Comparison of ENCODE assay signal across 22 cellular contexts in genomic region chr10:115026041-115026779, GRCh38.
DNase-seq lines count a peak whose midpoint lies in the region; ATAC-seq, FAIRE-seq and TF ChIP-seq lines count a peak whose summit lies in the region.
"Had no signal": no experiment of that assay in that cellular context is flagged by ENCODE, and none has a peak within 500 bp of the region (broad histone marks: within the 10 kb centered on the region; RNA-seq: fewer than 3 reads in every experiment).

No MANE protein-coding gene starts in this region.

- TF ChIP-seq CTCF in SK-N-SH (IDR thresholded peaks at IDR 0.05) (no peak), esophagus muscularis mucosa (IDR thresholded peaks at IDR 0.05) (no peak)

- peak; percentile 13 for DNase-seq in SK-N-SH
- DNase-seq in SK-N-DZ (ENCODE audit: low spot score), result peak; percentile 43
- peak; percentile 82 for DNase-seq in esophagus muscularis mucosa (ENCODE audit: extremely low spot score)
- DNase-seq in H54 (ENCODE audit: insufficient read length, low spot score), result no peak
- DNase-seq: activated CD8-positive, alpha-beta T cell treated with anti-CD3 and anti-CD28 coated beads for 36 hours; activated naive CD8-positive, alpha-beta T cell treated with anti-CD3 and anti-CD28 coated beads for 36 hours; activated T-cell treated with anti-CD3 and anti-CD28 coated beads, Interleukin-2, amount 50 U/mL, for 4 hours; CD4-positive, CD25-positive, alpha-beta regulatory T cell; effector memory CD4-positive, alpha-beta T cell; left colon; NK-92 treated with Interleukin-12 subunit alpha and Interleukin-12 subunit beta, amount 100 ng/mL, for 24 hours; RPMI8226; stimulated activated CD4-positive, alpha-beta T cell treated with anti-CD3 and anti-CD28 coated beads, Interleukin-2, amount 100 ng/mL, for 48 hours; T-helper 1 cell had no signal

- no peak overlapping the region for H3K4me2 ChIP-seq in SK-N-SH
- H3K4me2 ChIP-seq: A549 had no signal

- H3K9ac ChIP-seq in SK-N-SH, result no peak overlapping the region

- peaks cover 0 to 21% of the 10 kb centered on the region in 2 experiments; a peak in 2 of 4 replicates for H3K4me1 ChIP-seq in SK-N-SH (ENCODE audit: control insufficient read depth in 1 of 2, insufficient read depth in 2 of 2, low read depth in 1 of 2, low read length in 1 of 2)
- peaks cover 0 to 5% (median 0%) of the 10 kb centered on the region in 4 donors for H3K4me1 ChIP-seq in esophagus muscularis mucosa
- H3K4me1 ChIP-seq: A549, vagina had no signal

- TF ChIP-seq RAD21 in SK-N-SH (IDR thresholded peaks at IDR 0.05; ENCODE audit: low read length), result peak; percentile 31; the same call in 1 of the 2 replicates

- H3K27ac ChIP-seq in SK-N-SH (ENCODE audit: low read depth in 2 of 2, low read length in 1 of 2) (peak overlapping the region in 1 of 2 experiments; percentile 39; a peak in 1 of 4 replicates), esophagus muscularis mucosa (replicated peaks in 1 of 4) (no peak overlapping the region), temporal lobe (ENCODE audit: low read depth, low read length) (peak overlapping the region; percentile 17)
- H3K27ac ChIP-seq: A549, cardiac muscle cell, neutrophil, vagina had no signal

- H3K9me3 ChIP-seq in SK-N-SH, result no peaks in the 10 kb centered on the region
- H3K9me3 ChIP-seq in esophagus muscularis mucosa, result no peaks in the 10 kb centered on the region
- H3K9me3 ChIP-seq: A549, neutrophil, vagina had no signal

- TF ChIP-seq EP300 in SK-N-SH (IDR thresholded peaks at IDR 0.05; ENCODE audit: borderline replicate concordance in 1 of 2, low read depth in 1 of 2, low read length in 1 of 2) (no peak), esophagus muscularis mucosa (IDR thresholded peaks at IDR 0.05) (no peak)

- POLR2A ChIA-PET in SK-N-SH (lab: Yijun Ruan, JAX), result no interaction called here

- no peaks in the 10 kb centered on the region for H3K9me2 ChIP-seq in SK-N-SH

- intact Hi-C loops in esophagus muscularis mucosa (cut with DNase I), result no loop called here

- H2AFZ ChIP-seq in SK-N-SH (ENCODE audit: low read depth), result no peak overlapping the region

- no peaks in the 10 kb centered on the region for H4K20me1 ChIP-seq in SK-N-SH (ENCODE audit: insufficient read depth)

- H3F3A ChIP-seq in SK-N-SH (replicated peaks; ENCODE audit: insufficient read depth), result no peaks in the 10 kb centered on the region

- ATAC-seq in SK-N-SH treated with all-trans-retinoic acid at 6 μM for 48 hours, result no peak
- ATAC-seq in HG03520 (IDR thresholded peaks at IDR 0.05; ENCODE audit: unreplicated experiment), result no peak
- ATAC-seq in GM18867 (IDR thresholded peaks at IDR 0.05; ENCODE audit: unreplicated experiment), result no peak
- ATAC-seq: activated CD8-positive, alpha-beta T cell treated with anti-CD3 and anti-CD28 coated beads for 36 hours; activated T-cell treated with anti-CD3 and anti-CD28 coated beads, Interleukin-2, amount 50 U/mL, for 4 hours; left colon had no signal

- CTCF ChIA-PET in SK-N-SH (lab: Yijun Ruan, JAX), result interaction anchor here (0.6 to 1.6 kb wide), 12 partner anchors 8 to 1360 kb away, joined by 3 to 5 read pairs (median 4); no protein-coding TSS in a partner anchor

- H3K36me3 ChIP-seq in SK-N-SH (replicated peaks in 1 of 2; ENCODE audit: control insufficient read depth in 1 of 2, insufficient read depth in 2 of 2, low read length in 1 of 2) (no peaks in the 10 kb centered on the region), esophagus muscularis mucosa (no peaks in the 10 kb centered on the region)
- H3K36me3 ChIP-seq: cardiac muscle cell, neutrophil, vagina had no signal

- WGBS in SK-N-SH (ENCODE audit: low lambda C conversion rate), result 66% methylated on average over 13 of the region's 13 CpGs
- 34% methylated on average over 13 of the region's 13 CpGs for WGBS in esophagus muscularis mucosa

- H3K27me3 ChIP-seq in SK-N-SH (ENCODE audit: insufficient read depth) (no peaks in the 10 kb centered on the region), esophagus muscularis mucosa (no peaks in the 10 kb centered on the region)
- H3K27me3 ChIP-seq: cardiac muscle cell, neutrophil, vagina had no signal

- no peak for FAIRE-seq in H54 (lab: Jason Lieb, UNC)
- FAIRE-seq: A549 had no signal

- no peak for TF ChIP-seq POLR2A in esophagus muscularis mucosa (IDR thresholded peaks at IDR 0.05; ENCODE audit: low read depth)
- TF ChIP-seq POLR2A in H54 (IDR thresholded peaks at IDR 0.05; ENCODE audit: low read depth, low read length), result no peak

- H3K79me2 ChIP-seq in SK-N-SH (ENCODE audit: insufficient read depth), result no peaks in the 10 kb centered on the region

- no peak overlapping the region for H3K4me3 ChIP-seq in SK-N-SH (ENCODE audit: low read depth in 2 of 2, low read length in 1 of 2)
- no peak overlapping the region for H3K4me3 ChIP-seq in esophagus muscularis mucosa
- H3K4me3 ChIP-seq: A549, cardiac muscle cell, vagina had no signal

TF ChIP-seq in SK-N-SH, 30 proteins besides CTCF, POLR2A, EP300 and RAD21:
- TF ChIP-seq SMC3 (IDR thresholded peaks at IDR 0.05; ENCODE audit: low read depth, low read length), result no peak
- TF ChIP-seq RFX5 (IDR thresholded peaks at IDR 0.05; ENCODE audit: low read length), result peak; percentile 44
- no peak for TF ChIP-seq USF2 (IDR thresholded peaks at IDR 0.05; ENCODE audit: borderline replicate concordance, low read depth, low read length)
- no peak for TF ChIP-seq RXRA (IDR thresholded peaks at IDR 0.05; ENCODE audit: borderline replicate concordance, low read depth)
- TF ChIP-seq FOXM1 (IDR thresholded peaks at IDR 0.05; ENCODE audit: low read depth), result no peak

TF ChIP-seq in SK-N-SH treated with all-trans-retinoic acid at 6 μM for 48 hours, 23 proteins besides CTCF, POLR2A, EP300 and RAD21:
- no peak for TF ChIP-seq BACH2 (CRISPR knock-in tag; IDR thresholded peaks at IDR 0.05; ENCODE audit: borderline replicate concordance)
- no peak for TF ChIP-seq CREB5 (CRISPR knock-in tag; IDR thresholded peaks at IDR 0.05; ENCODE audit: low read depth)
- TF ChIP-seq PPARA (CRISPR knock-in tag; IDR thresholded peaks at IDR 0.05; ENCODE audit: borderline replicate concordance), result no peak
- no peak for TF ChIP-seq ISL1 (CRISPR knock-in tag; IDR thresholded peaks at IDR 0.05)
- TF ChIP-seq TCF4 (CRISPR knock-in tag; IDR thresholded peaks at IDR 0.05; ENCODE audit: borderline replicate concordance), result no peak
- no peak for TF ChIP-seq PATZ1 (CRISPR knock-in tag; IDR thresholded peaks at IDR 0.05; ENCODE audit: borderline replicate concordance)
- no peak for TF ChIP-seq OSR1 (CRISPR knock-in tag; IDR thresholded peaks at IDR 0.05)
- TF ChIP-seq ESRRG (CRISPR knock-in tag; IDR thresholded peaks at IDR 0.05), result no peak
- TF ChIP-seq ZFP30 (CRISPR knock-in tag; IDR thresholded peaks at IDR 0.05), result no peak
- TF ChIP-seq ZNF8 (CRISPR knock-in tag; IDR thresholded peaks at IDR 0.05), result no peak
- no peak for TF ChIP-seq RARB (CRISPR knock-in tag; IDR thresholded peaks at IDR 0.05)
- TF ChIP-seq CSDC2 (CRISPR knock-in tag; IDR thresholded peaks at IDR 0.05), result no peak
- no peak for TF ChIP-seq ZNF565 (CRISPR knock-in tag; conservative IDR thresholded peaks at IDR 0.05; ENCODE audit: low read depth)
- no peak for TF ChIP-seq TSHZ2 (CRISPR knock-in tag; IDR thresholded peaks at IDR 0.05)
